ENCODE assay signal across 19 cellular contexts in genomic region chr1:44249543-44249942, GRCh38. TPM values are rescaled to one million over a fixed set of nuclear protein-coding genes. Genes with fewer than 3 reads are reported as not detected.
DNase-seq lines count a peak whose midpoint lies in the region; ATAC-seq and TF ChIP-seq lines count a peak whose summit lies in the region.
"Had no signal": no experiment of that assay in that cellular context is flagged by ENCODE, and none has a peak within 500 bp of the region (broad histone marks: within the 10 kb centered on the region; RNA-seq: fewer than 3 reads in every experiment).

No MANE protein-coding gene starts in this region.

- H3K27ac ChIP-seq in brain microvascular endothelial cell = no peak overlapping the region
- H3K27ac ChIP-seq: body of pancreas, foreskin keratinocyte had no signal

- H3K4me1 Mint-ChIP-seq in nephron = peaks cover 9% of the 10 kb centered on the region
- peaks cover 5% of the 10 kb centered on the region for H3K4me1 Mint-ChIP-seq in CD14-positive monocyte
- H3K4me1 Mint-ChIP-seq: activated B cell treated with CpG ODN at 0.5 μM for 24 hours; B cell; IgD-negative memory B cell; stimulated activated memory B cell treated with anti-CD40 and anti-IgM and Interleukin-4, amounts not matched to agents 10 μg/mL and 1 μg/mL and 100 μg/mL, for 72 hours had no signal

- TF ChIP-seq CTCF in brain microvascular endothelial cell (IDR thresholded peaks at IDR 0.05; ENCODE audit: low read depth, low read length, missing control alignments) = peak; percentile 40
- peak in 1 of 3 experiments; percentile 30 for TF ChIP-seq CTCF in nephron (IDR thresholded peaks at IDR 0.05; ENCODE audit: unreplicated experiment in 3 of 3)
- TF ChIP-seq CTCF in CD14-positive monocyte (IDR thresholded peaks at IDR 0.05) = no peak

- H3K27ac Mint-ChIP-seq in nephron (peak overlapping the region in 2 of 3 experiments; percentile 14 to 35), CD14-positive monocyte (peak overlapping the region in 2 of 7 donors; percentile 37)
- H3K27ac Mint-ChIP-seq: activated B cell treated with CpG ODN at 0.5 μM for 24 hours; B cell; stimulated activated memory B cell treated with anti-CD40 and anti-IgM and Interleukin-4, amounts not matched to agents 10 μg/mL and 1 μg/mL and 100 μg/mL, for 72 hours had no signal

- no peak overlapping the region for H3K4me3 ChIP-seq in brain microvascular endothelial cell (ENCODE audit: low read depth, low read length)
- H3K4me3 ChIP-seq: body of pancreas, HAP-1 had no signal

- in situ Hi-C loops in brain microvascular endothelial cell (cut with HindIII; ENCODE audit: low pct_ligation_motif_present, low sequenced_read_pairs) = no loop called here

- ATAC-seq in GM21529 (IDR thresholded peaks at IDR 0.05; ENCODE audit: unreplicated experiment) = no peak
- ATAC-seq: body of pancreas; effector memory CD8-positive, alpha-beta T cell; foreskin keratinocyte; stimulated activated memory B cell treated with anti-CD40 and anti-IgM and Interleukin-4, amounts not matched to agents 10 μg/mL and 1 μg/mL and 100 μg/mL, for 72 hours had no signal

- peaks cover 21% of the 10 kb centered on the region for H3K36me3 Mint-ChIP-seq in nephron (ENCODE audit: low read depth)
- H3K36me3 Mint-ChIP-seq in CD14-positive monocyte = peaks cover 8 to 21% of the 10 kb centered on the region in 2 donors

- no peaks in the 10 kb centered on the region for H3K27me3 Mint-ChIP-seq in nephron (ENCODE audit: low read depth)
- peaks cover 0 to 1% (median 0%) of the 10 kb centered on the region in 3 donors for H3K27me3 Mint-ChIP-seq in CD14-positive monocyte (ENCODE audit: low read depth in 3 of 3)
- H3K27me3 Mint-ChIP-seq: activated B cell treated with CpG ODN at 0.5 μM for 24 hours; B cell; effector memory CD8-positive, alpha-beta T cell; IgD-negative memory B cell; stimulated activated memory B cell treated with anti-CD40 and anti-IgM and Interleukin-4, amounts not matched to agents 10 μg/mL and 1 μg/mL and 100 μg/mL, for 72 hours had no signal

- peak; percentile 7 for DNase-seq in DMS79 (lab: John Stamatoyannopoulos, UW)
- peak; percentile 74 for DNase-seq in NCI-H2029 treated with DMSO at 0.1 percent for 48 hours (lab: John Stamatoyannopoulos, UW)
- peak; percentile 8 for DNase-seq in brain microvascular endothelial cell
- no peak for DNase-seq in NOMO-1 (lab: John Stamatoyannopoulos, UW; ENCODE audit: unreplicated experiment in 2 of 2)
- DNase-seq in CD14-positive monocyte (ENCODE audit: low spot score) = no peak
- DNase-seq: activated B cell treated with CpG ODN at 0.5 μM for 24 hours; effector memory CD8-positive, alpha-beta T cell; foreskin keratinocyte; mesenchymal stem cell; NCI-H524 treated with DMSO at 0.1 percent for 48 hours; T-helper 1 cell had no signal

- intact Hi-C loops in CD14-positive monocyte (cut with micrococcal nuclease) = no loop called here

- no peaks in the 10 kb centered on the region for H3K27me3 ChIP-seq in brain microvascular endothelial cell (replicated peaks)
- H3K27me3 ChIP-seq: body of pancreas, foreskin keratinocyte had no signal

- H3K4me3 Mint-ChIP-seq in nephron (no peak overlapping the region), CD14-positive monocyte (no peak overlapping the region)
- H3K4me3 Mint-ChIP-seq: activated B cell treated with CpG ODN at 0.5 μM for 24 hours; B cell; effector memory CD8-positive, alpha-beta T cell; IgD-negative memory B cell; neural crest cell; stimulated activated memory B cell treated with anti-CD40 and anti-IgM and Interleukin-4, amounts not matched to agents 10 μg/mL and 1 μg/mL and 100 μg/mL, for 72 hours had no signal

- H3K9me3 Mint-ChIP-seq in nephron (no peaks in the 10 kb centered on the region), CD14-positive monocyte (peaks cover 0 to under 1% (median 0%) of the 10 kb centered on the region in 7 donors)
- H3K9me3 Mint-ChIP-seq: activated B cell treated with CpG ODN at 0.5 μM for 24 hours; effector memory CD8-positive, alpha-beta T cell; IgD-negative memory B cell; neural crest cell; stimulated activated memory B cell treated with anti-CD40 and anti-IgM and Interleukin-4, amounts not matched to agents 10 μg/mL and 1 μg/mL and 100 μg/mL, for 72 hours had no signal

- H3K36me3 ChIP-seq in brain microvascular endothelial cell (replicated peaks) = no peaks in the 10 kb centered on the region
- H3K36me3 ChIP-seq: HAP-1 had no signal

RNA-seq across cellular contexts. Expression of gene DMAP1, which starts 36.3 kb away (rescaled TPM):
- polyA plus RNA-seq in CD14-positive monocyte = 10 to 100 TPM; 18.9 to 21.3 TPM

Comparison
In these comparisons a context has a peak if more than half of its experiments do, and no peak if none do; other contexts are left out.
1. DNase-seq: peak in DMS79 (single experiment), NCI-H2029 treated with DMSO at 0.1 percent for 48 hours (single experiment) and brain microvascular endothelial cell (single experiment); none in NOMO-1 (0 of 2) and CD14-positive monocyte (single experiment).